ENCODE assay signal across 1 cellular context in the genomic region with DNA sequence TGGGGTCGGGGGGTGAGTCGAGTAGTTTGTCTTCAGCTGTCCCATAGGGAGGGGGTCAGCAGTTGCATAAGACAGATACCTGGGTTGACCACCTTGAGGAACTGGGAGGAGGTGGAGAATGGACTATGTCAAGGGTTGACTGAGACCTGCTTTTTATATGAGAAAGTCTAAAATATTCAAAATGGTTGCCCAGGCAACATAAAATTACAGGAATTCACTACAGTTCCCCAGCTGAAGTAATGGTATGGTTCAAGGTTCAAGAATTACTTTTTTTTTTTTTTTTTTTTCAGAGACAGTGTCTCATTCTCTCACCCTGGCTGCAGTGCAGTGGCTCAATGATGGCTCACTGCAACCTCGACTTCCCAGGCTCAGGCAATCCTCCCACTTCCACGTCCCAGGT.
A peak's percentile ranks its signal among the peaks of the same experiment; 100 is the strongest.
TF ChIP-seq lines count a peak whose summit lies in the region.

No MANE protein-coding gene starts in this region.

TF ChIP-seq in HepG2, 621 proteins besides CTCF, POLR2A, EP300 and RAD21:
- TF ChIP-seq RFX1 (IDR thresholded peaks at IDR 0.05): peak; percentile 59; the same call in 1 of the 2 replicates
- TF ChIP-seq, protein P1, sequence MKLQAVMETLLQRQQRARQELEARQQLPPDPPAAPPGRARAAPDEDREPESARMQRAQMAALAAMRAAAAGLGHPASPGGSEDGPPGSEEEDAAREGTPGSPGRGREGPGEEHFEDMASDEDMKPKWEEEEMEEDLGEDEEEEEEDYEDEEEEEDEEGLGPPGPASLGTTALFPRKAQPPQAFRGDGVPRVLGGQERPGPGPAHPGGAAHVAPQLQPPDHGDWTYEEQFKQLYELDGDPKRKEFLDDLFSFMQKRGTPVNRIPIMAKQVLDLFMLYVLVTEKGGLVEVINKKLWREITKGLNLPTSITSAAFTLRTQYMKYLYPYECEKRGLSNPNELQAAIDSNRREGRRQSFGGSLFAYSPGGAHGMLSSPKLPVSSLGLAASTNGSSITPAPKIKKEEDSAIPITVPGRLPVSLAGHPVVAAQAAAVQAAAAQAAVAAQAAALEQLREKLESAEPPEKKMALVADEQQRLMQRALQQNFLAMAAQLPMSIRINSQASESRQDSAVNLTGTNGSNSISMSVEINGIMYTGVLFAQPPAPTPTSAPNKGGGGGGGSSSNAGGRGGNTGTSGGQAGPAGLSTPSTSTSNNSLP (IDR thresholded peaks at IDR 0.05; ENCODE audit: low read depth, low read length): peak; percentile 59; the same call in 1 of the 2 replicates
- TF ChIP-seq, protein P2, sequence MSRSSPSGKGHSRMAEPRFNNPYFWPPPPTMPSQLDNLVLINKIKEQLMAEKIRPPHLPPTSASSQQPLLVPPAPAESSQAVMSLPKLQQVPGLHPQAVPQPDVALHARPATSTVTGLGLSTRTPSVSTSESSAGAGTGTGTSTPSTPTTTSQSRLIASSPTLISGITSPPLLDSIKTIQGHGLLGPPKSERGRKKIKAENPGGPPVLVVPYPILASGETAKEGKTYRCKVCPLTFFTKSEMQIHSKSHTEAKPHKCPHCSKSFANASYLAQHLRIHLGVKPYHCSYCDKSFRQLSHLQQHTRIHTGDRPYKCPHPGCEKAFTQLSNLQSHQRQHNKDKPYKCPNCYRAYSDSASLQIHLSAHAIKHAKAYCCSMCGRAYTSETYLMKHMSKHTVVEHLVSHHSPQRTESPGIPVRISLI (CRISPR knock-in tag; IDR thresholded peaks at IDR 0.05; ENCODE audit: borderline replicate concordance): peak; percentile 68
- TF ChIP-seq, protein P3, sequence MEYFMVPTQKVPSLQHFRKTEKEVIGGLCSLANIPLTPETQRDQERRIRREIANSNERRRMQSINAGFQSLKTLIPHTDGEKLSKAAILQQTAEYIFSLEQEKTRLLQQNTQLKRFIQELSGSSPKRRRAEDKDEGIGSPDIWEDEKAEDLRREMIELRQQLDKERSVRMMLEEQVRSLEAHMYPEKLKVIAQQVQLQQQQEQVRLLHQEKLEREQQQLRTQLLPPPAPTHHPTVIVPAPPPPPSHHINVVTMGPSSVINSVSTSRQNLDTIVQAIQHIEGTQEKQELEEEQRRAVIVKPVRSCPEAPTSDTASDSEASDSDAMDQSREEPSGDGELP (IDR thresholded peaks at IDR 0.05; ENCODE audit: borderline replicate concordance, low read depth): 0 out of 2 replicates have a peak, but pooled peaks have one; percentile 25
- no peak for TF ChIP-seq ZNF225 (CRISPR knock-in tag; IDR thresholded peaks at IDR 0.05)
- TF ChIP-seq HNF4G (IDR thresholded peaks at IDR 0.05; ENCODE audit: borderline replicate concordance, low read depth, low read length): 0 out of 2 replicates have a peak, but pooled peaks have one; percentile 21
- TF ChIP-seq HNF4G (CRISPR knock-in tag; IDR thresholded peaks at IDR 0.05; ENCODE audit: borderline replicate concordance, low read depth): no peak
- peak; percentile 59; the same call in 1 of the 2 replicates for TF ChIP-seq NCOR1 (IDR thresholded peaks at IDR 0.05; ENCODE audit: borderline replicate concordance, low read length)
- TF ChIP-seq RXRA (CRISPR knock-in tag; IDR thresholded peaks at IDR 0.05): no peak
- TF ChIP-seq, protein P4, sequence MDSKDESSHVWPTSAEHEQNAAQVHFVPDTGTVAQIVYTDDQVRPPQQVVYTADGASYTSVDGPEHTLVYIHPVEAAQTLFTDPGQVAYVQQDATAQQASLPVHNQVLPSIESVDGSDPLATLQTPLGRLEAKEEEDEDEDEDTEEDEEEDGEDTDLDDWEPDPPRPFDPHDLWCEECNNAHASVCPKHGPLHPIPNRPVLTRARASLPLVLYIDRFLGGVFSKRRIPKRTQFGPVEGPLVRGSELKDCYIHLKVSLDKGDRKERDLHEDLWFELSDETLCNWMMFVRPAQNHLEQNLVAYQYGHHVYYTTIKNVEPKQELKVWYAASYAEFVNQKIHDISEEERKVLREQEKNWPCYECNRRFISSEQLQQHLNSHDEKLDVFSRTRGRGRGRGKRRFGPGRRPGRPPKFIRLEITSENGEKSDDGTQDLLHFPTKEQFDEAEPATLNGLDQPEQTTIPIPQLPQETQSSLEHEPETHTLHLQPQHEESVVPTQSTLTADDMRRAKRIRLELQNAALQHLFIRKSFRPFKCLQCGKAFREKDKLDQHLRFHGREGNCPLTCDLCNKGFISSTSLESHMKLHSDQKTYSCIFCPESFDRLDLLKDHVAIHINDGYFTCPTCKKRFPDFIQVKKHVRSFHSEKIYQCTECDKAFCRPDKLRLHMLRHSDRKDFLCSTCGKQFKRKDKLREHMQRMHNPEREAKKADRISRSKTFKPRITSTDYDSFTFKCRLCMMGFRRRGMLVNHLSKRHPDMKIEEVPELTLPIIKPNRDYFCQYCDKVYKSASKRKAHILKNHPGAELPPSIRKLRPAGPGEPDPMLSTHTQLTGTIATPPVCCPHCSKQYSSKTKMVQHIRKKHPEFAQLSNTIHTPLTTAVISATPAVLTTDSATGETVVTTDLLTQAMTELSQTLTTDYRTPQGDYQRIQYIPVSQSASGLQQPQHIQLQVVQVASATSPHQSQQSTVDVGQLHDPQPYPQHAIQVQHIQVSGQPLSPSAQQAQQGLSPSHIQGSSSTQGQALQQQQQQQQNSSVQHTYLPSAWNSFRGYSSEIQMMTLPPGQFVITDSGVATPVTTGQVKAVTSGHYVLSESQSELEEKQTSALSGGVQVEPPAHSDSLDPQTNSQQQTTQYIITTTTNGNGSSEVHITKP (CRISPR knock-in tag; IDR thresholded peaks at IDR 0.05; ENCODE audit: low read depth): peak; percentile 74
- TF ChIP-seq, protein P5, sequence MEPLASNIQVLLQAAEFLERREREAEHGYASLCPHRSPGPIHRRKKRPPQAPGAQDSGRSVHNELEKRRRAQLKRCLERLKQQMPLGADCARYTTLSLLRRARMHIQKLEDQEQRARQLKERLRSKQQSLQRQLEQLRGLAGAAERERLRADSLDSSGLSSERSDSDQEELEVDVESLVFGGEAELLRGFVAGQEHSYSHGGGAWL (CRISPR knock-in tag; IDR thresholded peaks at IDR 0.05): no peak
- TF ChIP-seq, protein P6, sequence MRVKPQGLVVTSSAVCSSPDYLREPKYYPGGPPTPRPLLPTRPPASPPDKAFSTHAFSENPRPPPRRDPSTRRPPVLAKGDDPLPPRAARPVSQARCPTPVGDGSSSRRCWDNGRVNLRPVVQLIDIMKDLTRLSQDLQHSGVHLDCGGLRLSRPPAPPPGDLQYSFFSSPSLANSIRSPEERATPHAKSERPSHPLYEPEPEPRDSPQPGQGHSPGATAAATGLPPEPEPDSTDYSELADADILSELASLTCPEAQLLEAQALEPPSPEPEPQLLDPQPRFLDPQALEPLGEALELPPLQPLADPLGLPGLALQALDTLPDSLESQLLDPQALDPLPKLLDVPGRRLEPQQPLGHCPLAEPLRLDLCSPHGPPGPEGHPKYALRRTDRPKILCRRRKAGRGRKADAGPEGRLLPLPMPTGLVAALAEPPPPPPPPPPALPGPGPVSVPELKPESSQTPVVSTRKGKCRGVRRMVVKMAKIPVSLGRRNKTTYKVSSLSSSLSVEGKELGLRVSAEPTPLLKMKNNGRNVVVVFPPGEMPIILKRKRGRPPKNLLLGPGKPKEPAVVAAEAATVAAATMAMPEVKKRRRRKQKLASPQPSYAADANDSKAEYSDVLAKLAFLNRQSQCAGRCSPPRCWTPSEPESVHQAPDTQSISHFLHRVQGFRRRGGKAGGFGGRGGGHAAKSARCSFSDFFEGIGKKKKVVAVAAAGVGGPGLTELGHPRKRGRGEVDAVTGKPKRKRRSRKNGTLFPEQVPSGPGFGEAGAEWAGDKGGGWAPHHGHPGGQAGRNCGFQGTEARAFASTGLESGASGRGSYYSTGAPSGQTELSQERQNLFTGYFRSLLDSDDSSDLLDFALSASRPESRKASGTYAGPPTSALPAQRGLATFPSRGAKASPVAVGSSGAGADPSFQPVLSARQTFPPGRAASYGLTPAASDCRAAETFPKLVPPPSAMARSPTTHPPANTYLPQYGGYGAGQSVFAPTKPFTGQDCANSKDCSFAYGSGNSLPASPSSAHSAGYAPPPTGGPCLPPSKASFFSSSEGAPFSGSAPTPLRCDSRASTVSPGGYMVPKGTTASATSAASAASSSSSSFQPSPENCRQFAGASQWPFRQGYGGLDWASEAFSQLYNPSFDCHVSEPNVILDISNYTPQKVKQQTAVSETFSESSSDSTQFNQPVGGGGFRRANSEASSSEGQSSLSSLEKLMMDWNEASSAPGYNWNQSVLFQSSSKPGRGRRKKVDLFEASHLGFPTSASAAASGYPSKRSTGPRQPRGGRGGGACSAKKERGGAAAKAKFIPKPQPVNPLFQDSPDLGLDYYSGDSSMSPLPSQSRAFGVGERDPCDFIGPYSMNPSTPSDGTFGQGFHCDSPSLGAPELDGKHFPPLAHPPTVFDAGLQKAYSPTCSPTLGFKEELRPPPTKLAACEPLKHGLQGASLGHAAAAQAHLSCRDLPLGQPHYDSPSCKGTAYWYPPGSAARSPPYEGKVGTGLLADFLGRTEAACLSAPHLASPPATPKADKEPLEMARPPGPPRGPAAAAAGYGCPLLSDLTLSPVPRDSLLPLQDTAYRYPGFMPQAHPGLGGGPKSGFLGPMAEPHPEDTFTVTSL (CRISPR knock-in tag; IDR thresholded peaks at IDR 0.05; ENCODE audit: borderline replicate concordance): no peak
- peak; percentile 61; the same call in 1 of the 2 replicates for TF ChIP-seq RFX3 (CRISPR knock-in tag; IDR thresholded peaks at IDR 0.05)
- TF ChIP-seq ASH2L (IDR thresholded peaks at IDR 0.05; ENCODE audit: insufficient read length, low read depth, low read length): peak; percentile 48
